18 cellular contexts compared by ENCODE assay signal in the genomic region with DNA sequence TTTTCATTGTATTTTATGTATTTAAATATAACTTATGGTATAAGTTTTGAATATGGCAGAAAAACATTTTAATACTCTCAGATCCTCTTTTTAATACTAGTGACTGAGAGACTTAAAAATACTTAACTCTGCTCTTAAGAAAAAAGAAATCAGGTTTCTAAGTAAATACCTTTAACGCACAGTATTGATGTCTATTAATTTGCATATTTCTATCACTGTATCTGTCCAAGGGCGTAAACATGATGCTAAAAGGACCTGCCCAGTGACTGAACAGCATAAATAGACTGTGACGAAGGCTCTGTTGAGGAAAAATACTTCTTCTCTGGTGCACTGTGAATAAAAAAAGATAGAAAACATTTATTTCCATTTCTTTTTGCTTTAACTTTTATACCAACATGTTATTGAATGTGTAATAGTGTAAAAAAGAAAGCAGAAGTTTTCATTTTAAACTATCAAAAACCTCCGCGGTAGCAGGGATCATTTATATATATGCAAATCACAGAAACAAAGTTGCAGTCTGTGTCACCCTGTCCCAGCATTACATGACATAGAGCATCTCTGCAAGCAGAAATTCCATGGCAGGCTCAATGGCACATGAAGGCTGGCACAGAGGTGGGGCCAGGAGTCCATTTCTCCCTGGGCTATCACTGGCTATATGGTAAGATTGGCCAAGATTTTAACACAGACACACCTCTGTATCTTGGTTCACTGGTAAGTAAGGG.
"Had no signal": no experiment of that assay in that cellular context is flagged by ENCODE, and none has a peak within 500 bp of the region (broad histone marks: within the 10 kb centered on the region; RNA-seq: fewer than 3 reads in every experiment).

No MANE protein-coding gene starts in this region.

- H3K4me3 Mint-ChIP-seq: activated CD4-positive, alpha-beta T cell treated with anti-CD3 and anti-CD28 coated beads, Interleukin-2, amount 10 ng/mL, durations not matched to agents 7 days and 5 days; activated naive CD8-positive, alpha-beta T cell treated with anti-CD3 and anti-CD28 coated beads for 36 hours; activated T-helper 1 cell treated with anti-CD3 and anti-CD28 coated beads, Interleukin-12 subunit alpha, Interleukin-12 subunit beta, Interleukin-2, Interleukin-4 antibody, amounts not matched to agents 30 ng/mL and 10 ng/mL and 1 ng/mL, durations not matched to agents 14 hours and 24 hours and 36 hours; natural killer cell; stimulated activated naive CD8-positive, alpha-beta T cell treated with anti-CD3 and anti-CD28 coated beads, Interleukin-15, amount 100 ng/mL, for 72 hours; T-helper 2 cell treated with Interferon-gamma antibody and Interleukin-4, amounts not matched to agents 5 μg/mL and 100 μg/mL, for 36 hours had no signal

- H3K4me3 ChIP-seq: body of pancreas, esophagus muscularis mucosa, upper lobe of left lung had no signal

- H3K9me3 ChIP-seq: body of pancreas, esophagus muscularis mucosa, upper lobe of left lung had no signal

- H3K4me1 ChIP-seq: body of pancreas, esophagus muscularis mucosa, upper lobe of left lung had no signal

- H3K27me3 ChIP-seq: body of pancreas, esophagus muscularis mucosa, upper lobe of left lung had no signal

- ATAC-seq: body of pancreas; left ventricle myocardium superior; natural killer cell; stimulated activated naive CD8-positive, alpha-beta T cell treated with anti-CD3 and anti-CD28 coated beads, Interleukin-15, amount 100 ng/mL, for 72 hours had no signal

- DNase-seq: activated CD4-positive, alpha-beta T cell treated with anti-CD3 and anti-CD28 coated beads, Interleukin-2, amount 10 ng/mL, durations not matched to agents 7 days and 5 days; activated CD8-positive, alpha-beta memory T cell treated with anti-CD3 and anti-CD28 coated beads, Interleukin-2, amount 50 U/mL, for 48 hours; activated naive CD8-positive, alpha-beta T cell treated with anti-CD3 and anti-CD28 coated beads for 36 hours; amygdala; body of pancreas; caudate nucleus; glutamatergic neuron; hypothalamus; left ventricle myocardium superior; mesenchymal stem cell; natural killer cell; posterior cingulate gyrus; small intestine; stimulated activated naive CD8-positive, alpha-beta T cell treated with anti-CD3 and anti-CD28 coated beads, Interleukin-15, amount 100 ng/mL, for 72 hours; upper lobe of left lung had no signal

- H3K27me3 Mint-ChIP-seq: activated CD4-positive, alpha-beta T cell treated with anti-CD3 and anti-CD28 coated beads, Interleukin-2, amount 10 ng/mL, durations not matched to agents 7 days and 5 days; activated naive CD8-positive, alpha-beta T cell treated with anti-CD3 and anti-CD28 coated beads for 36 hours; stimulated activated naive CD8-positive, alpha-beta T cell treated with anti-CD3 and anti-CD28 coated beads, Interleukin-15, amount 100 ng/mL, for 72 hours had no signal

- H3K9me3 Mint-ChIP-seq: activated CD4-positive, alpha-beta T cell treated with anti-CD3 and anti-CD28 coated beads, Interleukin-2, amount 10 ng/mL, durations not matched to agents 7 days and 5 days; activated naive CD8-positive, alpha-beta T cell treated with anti-CD3 and anti-CD28 coated beads for 36 hours; activated T-helper 1 cell treated with anti-CD3 and anti-CD28 coated beads, Interleukin-12 subunit alpha, Interleukin-12 subunit beta, Interleukin-2, Interleukin-4 antibody, amounts not matched to agents 30 ng/mL and 10 ng/mL and 1 ng/mL, durations not matched to agents 14 hours and 24 hours and 36 hours; natural killer cell; stimulated activated naive CD8-positive, alpha-beta T cell treated with anti-CD3 and anti-CD28 coated beads, Interleukin-15, amount 100 ng/mL, for 72 hours; T-helper 2 cell treated with Interferon-gamma antibody and Interleukin-4, amounts not matched to agents 5 μg/mL and 100 μg/mL, for 36 hours had no signal

- H3K27ac ChIP-seq: body of pancreas, esophagus muscularis mucosa, upper lobe of left lung had no signal

- H3K4me1 Mint-ChIP-seq: activated CD4-positive, alpha-beta T cell treated with anti-CD3 and anti-CD28 coated beads, Interleukin-2, amount 10 ng/mL, durations not matched to agents 7 days and 5 days; activated naive CD8-positive, alpha-beta T cell treated with anti-CD3 and anti-CD28 coated beads for 36 hours; natural killer cell; stimulated activated naive CD8-positive, alpha-beta T cell treated with anti-CD3 and anti-CD28 coated beads, Interleukin-15, amount 100 ng/mL, for 72 hours had no signal

- H3K27ac Mint-ChIP-seq: activated CD4-positive, alpha-beta T cell treated with anti-CD3 and anti-CD28 coated beads, Interleukin-2, amount 10 ng/mL, durations not matched to agents 7 days and 5 days; activated naive CD8-positive, alpha-beta T cell treated with anti-CD3 and anti-CD28 coated beads for 36 hours; activated T-helper 1 cell treated with anti-CD3 and anti-CD28 coated beads, Interleukin-12 subunit alpha, Interleukin-12 subunit beta, Interleukin-2, Interleukin-4 antibody, amounts not matched to agents 30 ng/mL and 10 ng/mL and 1 ng/mL, durations not matched to agents 14 hours and 24 hours and 36 hours; stimulated activated naive CD8-positive, alpha-beta T cell treated with anti-CD3 and anti-CD28 coated beads, Interleukin-15, amount 100 ng/mL, for 72 hours; T-helper 2 cell treated with Interferon-gamma antibody and Interleukin-4, amounts not matched to agents 5 μg/mL and 100 μg/mL, for 36 hours had no signal
